8 cellular contexts compared by ENCODE assay signal in the genomic region with DNA sequence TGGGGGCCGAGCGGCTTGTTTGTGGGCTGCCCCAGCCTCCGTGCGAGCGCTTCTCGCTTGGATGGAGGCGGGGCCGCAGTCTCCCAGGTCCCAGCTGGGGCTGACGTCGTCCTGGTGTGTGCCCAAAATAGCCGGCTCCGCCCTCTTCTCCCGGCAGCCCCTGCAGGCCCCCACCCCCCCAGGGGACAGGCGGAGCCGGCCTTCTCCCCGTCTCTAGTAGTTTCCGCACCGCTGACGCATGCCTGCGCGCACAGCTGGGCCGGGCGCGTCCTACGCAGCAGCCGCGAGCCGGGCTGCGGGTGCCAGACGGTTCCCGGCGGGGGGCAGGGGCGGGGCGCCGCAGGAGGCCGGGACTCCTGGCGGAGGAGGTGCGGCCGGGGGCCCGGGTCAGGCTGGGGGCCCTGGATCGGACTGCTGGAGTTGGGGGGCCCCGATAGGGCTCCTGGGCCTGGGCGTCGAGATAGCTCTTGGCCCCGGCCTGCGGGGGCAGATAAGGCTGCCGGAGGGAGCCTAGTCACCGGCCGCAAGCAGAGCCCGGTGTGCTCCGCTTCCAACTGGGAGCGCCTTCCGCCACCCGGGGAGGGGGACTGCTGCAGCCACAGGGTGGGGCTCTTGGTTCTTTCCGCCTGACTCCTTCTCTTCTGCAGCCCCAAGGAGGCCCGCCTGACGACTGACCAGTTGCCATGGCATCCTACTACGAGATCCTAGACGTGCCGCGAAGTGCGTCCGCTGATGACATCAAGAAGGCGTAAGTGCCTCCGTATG. TPM values are rescaled to one million over a fixed set of nuclear protein-coding genes. Genes with fewer than 3 reads are reported as not detected.
DNase-seq lines count a peak whose midpoint lies in the region; ATAC-seq and TF ChIP-seq lines count a peak whose summit lies in the region.

Gene DNAJB2 (plus strand): TSS at position 216 of the 765 bp plus-strand sequence. CDS start 468 bp downstream, at position 684.

- H3K27ac ChIP-seq in ascending aorta (peak within 1 kb of the TSS; percentile 99), right cardiac atrium (ENCODE audit: low read length) (peak within 1 kb of the TSS; percentile 93), uterus (peak within 1 kb of the TSS; percentile 99)

- H3K9me3 Mint-ChIP-seq in T-helper 2 cell treated with Interferon-gamma antibody and Interleukin-4, amounts not matched to agents 5 μg/mL and 100 μg/mL, for 36 hours: no peaks in the 10 kb centered on the region

- H3K36me3 ChIP-seq in ascending aorta (peaks cover 26 to 38% of the 10 kb centered on the region in 2 donors), uterus (no peaks in the 10 kb centered on the region)

- H3K4me1 Mint-ChIP-seq in T-helper 2 cell treated with Interferon-gamma antibody and Interleukin-4, amounts not matched to agents 5 μg/mL and 100 μg/mL, for 36 hours (ENCODE audit: low read depth): peaks cover 29% of the 10 kb centered on the region

- peak within 1 kb of the TSS; percentile 97 for H3K27ac Mint-ChIP-seq in T-helper 2 cell treated with Interferon-gamma antibody and Interleukin-4, amounts not matched to agents 5 μg/mL and 100 μg/mL, for 36 hours

- H3K9me3 ChIP-seq in ascending aorta (no peaks in the 10 kb centered on the region), right cardiac atrium (ENCODE audit: control insufficient read depth, low read length) (no peaks in the 10 kb centered on the region), uterus (no peaks in the 10 kb centered on the region)

- H3K4me1 ChIP-seq in ascending aorta: peaks cover 7 to 35% of the 10 kb centered on the region in 2 donors
- peaks cover 6% of the 10 kb centered on the region for H3K4me1 ChIP-seq in right cardiac atrium (ENCODE audit: control insufficient read depth, insufficient read depth, low read length)
- H3K4me1 ChIP-seq in uterus: peaks cover 8 to 10% of the 10 kb centered on the region in 2 donors

- peaks cover 12% of the 10 kb centered on the region for H3K36me3 Mint-ChIP-seq in T-helper 2 cell treated with Interferon-gamma antibody and Interleukin-4, amounts not matched to agents 5 μg/mL and 100 μg/mL, for 36 hours (ENCODE audit: low read depth)

- ATAC-seq in GM18502 (IDR thresholded peaks at IDR 0.05; ENCODE audit: poor library complexity, unreplicated experiment): peak; percentile 88
- ATAC-seq in HG02970 (IDR thresholded peaks at IDR 0.05; ENCODE audit: low FRiP score, unreplicated experiment): peak; percentile 88
- peak; percentile 97 for ATAC-seq in right cardiac atrium

- TF ChIP-seq CTCF in ascending aorta (IDR thresholded peaks at IDR 0.05) (no peak), uterus (IDR thresholded peaks at IDR 0.05) (peak in 2 of 4 experiments; percentile 4 to 33)

- H3K4me3 Mint-ChIP-seq in T-helper 2 cell treated with Interferon-gamma antibody and Interleukin-4, amounts not matched to agents 5 μg/mL and 100 μg/mL, for 36 hours: peak within 1 kb of the TSS; percentile 91

- WGBS in right cardiac atrium: under 1% methylated on average over 65 of the region's 65 CpGs

- peak; percentile 89 to 95 for TF ChIP-seq POLR2A in uterus (IDR thresholded peaks at IDR 0.05)

- DNase-seq in NCI-H1930 (lab: John Stamatoyannopoulos, UW) (peak; percentile 87 to 94), ascending aorta (ENCODE audit: low spot score in 2 of 2) (peak; percentile 98 to 99), right cardiac atrium (peak; percentile 99 to 100 (median 100)), pulmonary artery endothelial cell (ENCODE audit: low read depth, low spot score) (peak; percentile 93), uterus (peak; percentile 99)
- peak; percentile 99 for DNase-seq in T-helper 2 cell treated with Interferon-gamma antibody and Interleukin-4, amounts not matched to agents 5 μg/mL and 100 μg/mL, for 36 hours (ENCODE audit: low spot score)

- H3K4me3 ChIP-seq in ascending aorta: peak within 1 kb of the TSS; percentile 87 to 95
- H3K4me3 ChIP-seq in right cardiac atrium (ENCODE audit: low read length): peak within 1 kb of the TSS; percentile 66
- H3K4me3 ChIP-seq in uterus: peak within 1 kb of the TSS; percentile 58 to 77

- intact Hi-C loops in ascending aorta (cut with DNase I) (loop anchor here (1.0 to 10.0 kb wide), 10 partner anchors 10 to 265 kb away; partner anchors contain the start of genes ABCB6, CHPF, DNPEP and GLB1L), right cardiac atrium (cut with DNase I) (no loop called here), uterus (cut with DNase I; ENCODE audit: low total_unique reads) (no loop called here)

- no peaks in the 10 kb centered on the region for H3K27me3 ChIP-seq in ascending aorta
- no peaks in the 10 kb centered on the region for H3K27me3 ChIP-seq in right cardiac atrium (ENCODE audit: control insufficient read depth, insufficient read depth)
- no peaks in the 10 kb centered on the region for H3K27me3 ChIP-seq in uterus

- H3K27me3 Mint-ChIP-seq in T-helper 2 cell treated with Interferon-gamma antibody and Interleukin-4, amounts not matched to agents 5 μg/mL and 100 μg/mL, for 36 hours (ENCODE audit: low read depth): no peaks in the 10 kb centered on the region

RNA-seq across cellular contexts. Expression of gene DNAJB2, which starts in this region (rescaled TPM):
- total RNA-seq in ascending aorta: 51.0 TPM
- total RNA-seq in right cardiac atrium: 10 to 100 TPM; 43.9 to 78.7 (median 65.8) TPM
- 57.5 TPM for polyA plus RNA-seq in right cardiac atrium
- total RNA-seq in pulmonary artery endothelial cell: 20.8 and 31.0 TPM in 2 replicates
- 10 to 100 TPM; 32.1 to 92.1 (median 69.1) TPM for total RNA-seq in uterus

Comparison
In these comparisons a context has a peak if more than half of its experiments do, and no peak if none do; other contexts are left out.
1. Peak in every context shown above with its lines: DNase-seq, ATAC-seq, H3K4me3 ChIP-seq and H3K27ac ChIP-seq.